In the genomic region with DNA sequence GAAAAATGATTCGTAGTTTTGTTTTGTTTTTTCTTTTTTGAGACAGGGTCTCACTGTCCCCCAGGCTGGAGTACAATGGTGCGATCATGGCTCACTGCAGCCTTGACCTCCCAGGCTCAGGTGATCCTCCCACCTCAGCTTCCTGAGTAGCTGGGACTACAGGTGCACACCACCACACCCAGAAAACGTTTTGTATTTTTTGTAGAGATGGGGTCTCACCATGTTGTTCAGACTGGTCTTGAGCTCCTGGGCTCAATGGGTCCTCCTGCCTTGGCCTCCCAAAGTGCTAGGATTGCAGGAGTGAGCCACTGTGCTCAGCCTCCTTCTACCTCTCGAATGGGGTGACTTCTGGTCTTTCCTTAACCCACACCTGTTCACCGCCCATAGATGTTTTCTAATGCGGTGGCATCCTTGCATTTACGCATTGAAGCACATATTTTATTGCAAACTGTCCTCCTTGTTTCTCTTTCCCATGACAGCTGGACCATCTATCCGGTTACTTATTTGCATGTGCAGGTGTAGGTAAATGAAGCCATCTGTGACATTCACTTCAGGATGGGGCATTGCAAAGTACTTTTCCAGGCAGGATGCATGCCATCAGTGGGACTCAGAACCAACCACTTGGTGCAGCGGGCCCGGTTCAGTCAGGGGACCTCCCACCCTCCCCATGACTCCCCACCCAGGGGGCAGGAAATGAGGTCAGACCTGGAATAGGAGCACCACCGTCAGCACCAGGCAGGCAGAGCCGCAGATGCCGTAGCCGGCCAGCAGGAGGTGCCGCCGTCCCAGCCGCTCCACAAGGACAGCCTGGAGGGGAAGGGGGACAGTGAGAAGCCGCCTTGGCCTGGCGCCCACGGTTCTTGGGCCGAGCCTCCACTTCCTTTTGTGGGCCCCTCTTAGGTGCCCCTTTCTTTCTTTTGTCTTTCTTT, we compare ENCODE assay signal across 1 cellular context.
TF ChIP-seq lines count a peak whose summit lies in the region.

No MANE protein-coding gene starts in this region.

TF ChIP-seq in HepG2, 621 proteins besides CTCF, POLR2A, EP300 and RAD21 (continues in another document):
- TF ChIP-seq TCF7L2 (IDR thresholded peaks at IDR 0.05; ENCODE audit: low read depth, low read length) (no peak), ZNF605 (CRISPR knock-in tag; IDR thresholded peaks at IDR 0.05) (no peak), POGK (CRISPR knock-in tag; conservative IDR thresholded peaks at IDR 0.05) (no peak), ELF4 (CRISPR knock-in tag; IDR thresholded peaks at IDR 0.05; ENCODE audit: borderline replicate concordance) (no peak), RBFOX2 (IDR thresholded peaks at IDR 0.05; ENCODE audit: low read depth, low read length) (no peak), EEA1 (CRISPR knock-in tag; IDR thresholded peaks at IDR 0.05; ENCODE audit: borderline replicate concordance) (no peak), SNAPC4 (CRISPR knock-in tag; IDR thresholded peaks at IDR 0.05) (peak; percentile 52; the same call in 1 of the 2 replicates), ZNF510 (CRISPR knock-in tag; IDR thresholded peaks at IDR 0.05; ENCODE audit: low read depth) (no peak), ZC3H4 (CRISPR knock-in tag; IDR thresholded peaks at IDR 0.05; ENCODE audit: borderline replicate concordance) (no peak), ATF4 (CRISPR knock-in tag; IDR thresholded peaks at IDR 0.05) (no peak), ZNF850 (CRISPR knock-in tag; conservative IDR thresholded peaks at IDR 0.05) (no peak), RFX5 (IDR thresholded peaks at IDR 0.05; ENCODE audit: low read depth, low read length) (no peak), NR0B2 (CRISPR knock-in tag; IDR thresholded peaks at IDR 0.05) (no peak), ZNF496 (CRISPR knock-in tag; IDR thresholded peaks at IDR 0.05; ENCODE audit: insufficient replicate concordance) (no peak), KLF12 (CRISPR knock-in tag; IDR thresholded peaks at IDR 0.05; ENCODE audit: borderline replicate concordance) (no peak), ZFY (CRISPR knock-in tag; IDR thresholded peaks at IDR 0.05) (no peak), ATM (IDR thresholded peaks at IDR 0.05; ENCODE audit: borderline replicate concordance) (no peak), ZNF292 (CRISPR knock-in tag; IDR thresholded peaks at IDR 0.05; ENCODE audit: borderline replicate concordance, low read depth) (no peak), ZNF34 (CRISPR knock-in tag; IDR thresholded peaks at IDR 0.05; ENCODE audit: borderline replicate concordance) (no peak), ZBTB33 (CRISPR knock-in tag; IDR thresholded peaks at IDR 0.05) (peak; percentile 60; the same call in 1 of the 2 replicates), NPAS2 (CRISPR knock-in tag; IDR thresholded peaks at IDR 0.05; ENCODE audit: borderline replicate concordance) (no peak), HCFC1 (IDR thresholded peaks at IDR 0.05; ENCODE audit: low read depth, low read length) (no peak), SP2 (CRISPR knock-in tag; IDR thresholded peaks at IDR 0.05) (no peak), ZNF615 (CRISPR knock-in tag; IDR thresholded peaks at IDR 0.05; ENCODE audit: borderline replicate concordance) (no peak), ZNF501 (CRISPR knock-in tag; IDR thresholded peaks at IDR 0.05) (no peak), ZNF552 (CRISPR knock-in tag; IDR thresholded peaks at IDR 0.05; ENCODE audit: borderline replicate concordance) (no peak), ZNF773 (CRISPR knock-in tag; IDR thresholded peaks at IDR 0.05; ENCODE audit: borderline replicate concordance) (no peak), TP53 (CRISPR knock-in tag; conservative IDR thresholded peaks at IDR 0.05) (no peak), ZFP36L2 (CRISPR knock-in tag; IDR thresholded peaks at IDR 0.05) (no peak), ARHGAP35 (CRISPR knock-in tag; IDR thresholded peaks at IDR 0.05; ENCODE audit: borderline replicate concordance) (no peak), GABPA (IDR thresholded peaks at IDR 0.05; ENCODE audit: low read depth, low read length) (no peak), GABPA (CRISPR knock-in tag; IDR thresholded peaks at IDR 0.05; ENCODE audit: low read depth) (peak; percentile 34; the same call in 1 of the 2 replicates), ATF3 (CRISPR knock-in tag; IDR thresholded peaks at IDR 0.05) (no peak), ZNF382 (CRISPR knock-in tag; IDR thresholded peaks at IDR 0.05; ENCODE audit: borderline replicate concordance) (no peak)
- TF ChIP-seq, protein P1, sequence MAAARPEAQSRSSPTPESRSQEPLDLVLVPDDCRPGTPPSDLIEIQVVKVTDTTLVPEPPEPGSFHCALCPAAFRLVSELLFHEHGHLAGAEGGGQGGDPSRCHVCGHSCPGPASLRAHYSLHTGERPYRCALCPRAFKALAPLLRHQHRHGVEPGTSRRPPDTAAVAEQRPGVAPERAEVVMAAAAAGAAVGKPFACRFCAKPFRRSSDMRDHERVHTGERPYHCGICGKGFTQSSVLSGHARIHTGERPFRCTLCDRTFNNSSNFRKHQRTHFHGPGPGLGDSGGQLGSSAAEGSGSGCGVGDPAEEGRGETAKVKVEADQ (CRISPR knock-in tag; IDR thresholded peaks at IDR 0.05; ENCODE audit: borderline replicate concordance) = no peak
- TF ChIP-seq, protein P2, sequence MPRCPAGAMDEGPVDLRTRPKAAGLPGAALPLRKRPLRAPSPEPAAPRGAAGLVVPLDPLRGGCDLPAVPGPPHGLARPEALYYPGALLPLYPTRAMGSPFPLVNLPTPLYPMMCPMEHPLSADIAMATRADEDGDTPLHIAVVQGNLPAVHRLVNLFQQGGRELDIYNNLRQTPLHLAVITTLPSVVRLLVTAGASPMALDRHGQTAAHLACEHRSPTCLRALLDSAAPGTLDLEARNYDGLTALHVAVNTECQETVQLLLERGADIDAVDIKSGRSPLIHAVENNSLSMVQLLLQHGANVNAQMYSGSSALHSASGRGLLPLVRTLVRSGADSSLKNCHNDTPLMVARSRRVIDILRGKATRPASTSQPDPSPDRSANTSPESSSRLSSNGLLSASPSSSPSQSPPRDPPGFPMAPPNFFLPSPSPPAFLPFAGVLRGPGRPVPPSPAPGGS (CRISPR knock-in tag; IDR thresholded peaks at IDR 0.05) = no peak
- TF ChIP-seq, protein P3, sequence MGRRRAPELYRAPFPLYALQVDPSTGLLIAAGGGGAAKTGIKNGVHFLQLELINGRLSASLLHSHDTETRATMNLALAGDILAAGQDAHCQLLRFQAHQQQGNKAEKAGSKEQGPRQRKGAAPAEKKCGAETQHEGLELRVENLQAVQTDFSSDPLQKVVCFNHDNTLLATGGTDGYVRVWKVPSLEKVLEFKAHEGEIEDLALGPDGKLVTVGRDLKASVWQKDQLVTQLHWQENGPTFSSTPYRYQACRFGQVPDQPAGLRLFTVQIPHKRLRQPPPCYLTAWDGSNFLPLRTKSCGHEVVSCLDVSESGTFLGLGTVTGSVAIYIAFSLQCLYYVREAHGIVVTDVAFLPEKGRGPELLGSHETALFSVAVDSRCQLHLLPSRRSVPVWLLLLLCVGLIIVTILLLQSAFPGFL (CRISPR knock-in tag; IDR thresholded peaks at IDR 0.05) = no peak
- TF ChIP-seq, protein P4, sequence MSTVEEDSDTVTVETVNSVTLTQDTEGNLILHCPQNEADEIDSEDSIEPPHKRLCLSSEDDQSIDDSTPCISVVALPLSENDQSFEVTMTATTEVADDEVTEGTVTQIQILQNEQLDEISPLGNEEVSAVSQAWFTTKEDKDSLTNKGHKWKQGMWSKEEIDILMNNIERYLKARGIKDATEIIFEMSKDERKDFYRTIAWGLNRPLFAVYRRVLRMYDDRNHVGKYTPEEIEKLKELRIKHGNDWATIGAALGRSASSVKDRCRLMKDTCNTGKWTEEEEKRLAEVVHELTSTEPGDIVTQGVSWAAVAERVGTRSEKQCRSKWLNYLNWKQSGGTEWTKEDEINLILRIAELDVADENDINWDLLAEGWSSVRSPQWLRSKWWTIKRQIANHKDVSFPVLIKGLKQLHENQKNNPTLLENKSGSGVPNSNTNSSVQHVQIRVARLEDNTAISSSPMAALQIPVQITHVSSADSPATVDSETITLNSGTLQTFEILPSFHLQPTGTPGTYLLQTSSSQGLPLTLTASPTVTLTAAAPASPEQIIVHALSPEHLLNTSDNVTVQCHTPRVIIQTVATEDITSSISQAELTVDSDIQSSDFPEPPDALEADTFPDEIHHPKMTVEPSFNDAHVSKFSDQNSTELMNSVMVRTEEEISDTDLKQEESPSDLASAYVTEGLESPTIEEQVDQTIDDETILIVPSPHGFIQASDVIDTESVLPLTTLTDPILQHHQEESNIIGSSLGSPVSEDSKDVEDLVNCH (CRISPR knock-in tag; IDR thresholded peaks at IDR 0.05) = no peak
